Comparison of ENCODE assay signal across 8 cellular contexts in genomic region chr1:2381741-2382620, GRCh38. TPM values are rescaled to one million over a fixed set of nuclear protein-coding genes. Genes with fewer than 3 reads are reported as not detected.
DNase-seq lines count a peak whose midpoint lies in the region; ATAC-seq and TF ChIP-seq lines count a peak whose summit lies in the region.

No MANE protein-coding gene starts in this region.

- intact Hi-C loops in esophagus muscularis mucosa (cut with DNase I), result loop anchor here (1.0 to 5.0 kb wide), 2 partner anchors 65 to 187 kb away; no protein-coding TSS in a partner anchor

- H3K27me3 Mint-ChIP-seq in natural killer cell treated with Interleukin-12 subunit alpha and Interleukin-12 subunit beta and Interleukin-15 and Interleukin-18, amount 100 ng/mL, for 72 hours, result no peaks in the 10 kb centered on the region
- no peaks in the 10 kb centered on the region for H3K27me3 Mint-ChIP-seq in stimulated activated naive B cell treated with anti-CD40 and anti-IgM and Interleukin-4, amounts not matched to agents 10 μg/mL and 1 μg/mL and 100 μg/mL, for 72 hours

- TF ChIP-seq CTCF in OCI-LY3 (IDR thresholded peaks at IDR 0.05; ENCODE audit: low read depth, low read length) (peak; percentile 84), esophagus muscularis mucosa (IDR thresholded peaks at IDR 0.05) (peak; percentile 95 to 99 (median 97))

- H3K27ac Mint-ChIP-seq in natural killer cell treated with Interleukin-12 subunit alpha and Interleukin-12 subunit beta and Interleukin-15 and Interleukin-18, amount 100 ng/mL, for 72 hours, result no peak overlapping the region
- no peak overlapping the region for H3K27ac Mint-ChIP-seq in stimulated activated naive B cell treated with anti-CD40 and anti-IgM and Interleukin-4, amounts not matched to agents 10 μg/mL and 1 μg/mL and 100 μg/mL, for 72 hours

- TF ChIP-seq POLR2A in esophagus muscularis mucosa (IDR thresholded peaks at IDR 0.05; ENCODE audit: low read depth), result no peak

- H3K36me3 Mint-ChIP-seq in natural killer cell treated with Interleukin-12 subunit alpha and Interleukin-12 subunit beta and Interleukin-15 and Interleukin-18, amount 100 ng/mL, for 72 hours, result no peaks in the 10 kb centered on the region
- peaks cover 3 to 11% of the 10 kb centered on the region in 2 donors for H3K36me3 Mint-ChIP-seq in stimulated activated naive B cell treated with anti-CD40 and anti-IgM and Interleukin-4, amounts not matched to agents 10 μg/mL and 1 μg/mL and 100 μg/mL, for 72 hours

- H3K79me2 ChIP-seq in OCI-LY3 (ENCODE audit: low read length), result no peaks in the 10 kb centered on the region

- H3K4me3 Mint-ChIP-seq in natural killer cell treated with Interleukin-12 subunit alpha and Interleukin-12 subunit beta and Interleukin-15 and Interleukin-18, amount 100 ng/mL, for 72 hours, result no peak overlapping the region
- no peak overlapping the region for H3K4me3 Mint-ChIP-seq in stimulated activated naive B cell treated with anti-CD40 and anti-IgM and Interleukin-4, amounts not matched to agents 10 μg/mL and 1 μg/mL and 100 μg/mL, for 72 hours

- no peaks in the 10 kb centered on the region for H3K9me3 ChIP-seq in BLaER1 treated with 17β-estradiol and CSF1 and Interleukin-3, amounts not matched to agents 10 nM and 100 nM (replicated peaks in 1 of 11)
- H3K9me3 ChIP-seq in OCI-LY3 (ENCODE audit: insufficient read depth, low read length), result no peaks in the 10 kb centered on the region
- no peaks in the 10 kb centered on the region for H3K9me3 ChIP-seq in esophagus muscularis mucosa

- H3K27ac ChIP-seq in BLaER1 treated with 17β-estradiol and CSF1 and Interleukin-3, amounts not matched to agents 10 nM and 100 nM, result peak overlapping the region in 3 of 11 experiments; percentile 15 to 24 (median 23); a peak in 2 of 22 replicates
- H3K27ac ChIP-seq in OCI-LY3 (ENCODE audit: low read length), result no peak overlapping the region
- H3K27ac ChIP-seq in esophagus muscularis mucosa (replicated peaks in 1 of 4), result peak overlapping the region in 2 of 4 donors; percentile 5 to 13

- peaks cover 56 to 78% (median 63%) of the 10 kb centered on the region in 10 experiments for H3K4me1 ChIP-seq in BLaER1 treated with 17β-estradiol and CSF1 and Interleukin-3, amounts not matched to agents 10 nM and 100 nM
- H3K4me1 ChIP-seq in OCI-LY3 (ENCODE audit: low read length) (peaks cover 12% of the 10 kb centered on the region), esophagus muscularis mucosa (peaks cover 9 to 20% (median 15%) of the 10 kb centered on the region in 4 donors)

- 45% methylated on average over 23 of the region's 28 CpGs for WGBS in esophagus muscularis mucosa

- H3K9ac ChIP-seq in BLaER1 treated with 17β-estradiol and CSF1 and Interleukin-3, amounts not matched to agents 10 nM and 100 nM, result peak overlapping the region in 4 of 11 experiments; percentile 12 to 29 (median 22); a peak in 6 of 22 replicates
- peak overlapping the region; percentile 53 for H3K9ac ChIP-seq in OCI-LY3 (ENCODE audit: low read length)

- H3K9me3 Mint-ChIP-seq in natural killer cell treated with Interleukin-12 subunit alpha and Interleukin-12 subunit beta and Interleukin-15 and Interleukin-18, amount 100 ng/mL, for 72 hours, result no peaks in the 10 kb centered on the region
- H3K9me3 Mint-ChIP-seq in stimulated activated naive B cell treated with anti-CD40 and anti-IgM and Interleukin-4, amounts not matched to agents 10 μg/mL and 1 μg/mL and 100 μg/mL, for 72 hours, result no peaks in the 10 kb centered on the region

- no peak overlapping the region for H3K4me3 ChIP-seq in BLaER1 treated with 17β-estradiol and CSF1 and Interleukin-3, amounts not matched to agents 10 nM and 100 nM
- H3K4me3 ChIP-seq in OCI-LY3 (ENCODE audit: low read length) (peak overlapping the region; percentile 55), esophagus muscularis mucosa (no peak overlapping the region)

- peaks cover 33 to 67% (median 53%) of the 10 kb centered on the region in 11 experiments for H3K27me3 ChIP-seq in BLaER1 treated with 17β-estradiol and CSF1 and Interleukin-3, amounts not matched to agents 10 nM and 100 nM
- H3K27me3 ChIP-seq in OCI-LY3 (ENCODE audit: low read depth, low read length) (no peaks in the 10 kb centered on the region), esophagus muscularis mucosa (no peaks in the 10 kb centered on the region)

- peak overlapping the region; percentile 27 to 82 (median 51); a peak in 20 of 22 replicates for H3K4me2 ChIP-seq in BLaER1 treated with 17β-estradiol and CSF1 and Interleukin-3, amounts not matched to agents 10 nM and 100 nM
- peak overlapping the region; percentile 72 for H3K4me2 ChIP-seq in OCI-LY3 (ENCODE audit: low read length)

- ATAC-seq in GM21360 (IDR thresholded peaks at IDR 0.05; ENCODE audit: unreplicated experiment) (peak; percentile 53), GM21367 (IDR thresholded peaks at IDR 0.05; ENCODE audit: unreplicated experiment) (no peak)
- ATAC-seq in natural killer cell treated with Interleukin-12 subunit alpha and Interleukin-12 subunit beta and Interleukin-15 and Interleukin-18, amount 100 ng/mL, for 72 hours, result peak; percentile 90
- peak; percentile 90 to 94 for ATAC-seq in stimulated activated naive B cell treated with anti-CD40 and anti-IgM and Interleukin-4, amounts not matched to agents 10 μg/mL and 1 μg/mL and 100 μg/mL, for 72 hours (replicated peaks)

- H2AFZ ChIP-seq in OCI-LY3 (ENCODE audit: low read depth, low read length), result 0 out of 2 replicates have a peak overlapping the region, but pooled peaks have one; percentile 27

- no peaks in the 10 kb centered on the region for H3K36me3 ChIP-seq in BLaER1 treated with 17β-estradiol and CSF1 and Interleukin-3, amounts not matched to agents 10 nM and 100 nM
- H3K36me3 ChIP-seq in OCI-LY3 (replicated peaks; ENCODE audit: low read depth, low read length), result no peaks in the 10 kb centered on the region
- H3K36me3 ChIP-seq in esophagus muscularis mucosa, result peaks cover 0 to 6% (median 2%) of the 10 kb centered on the region in 4 donors

- H3K4me1 Mint-ChIP-seq in natural killer cell treated with Interleukin-12 subunit alpha and Interleukin-12 subunit beta and Interleukin-15 and Interleukin-18, amount 100 ng/mL, for 72 hours (ENCODE audit: low read depth in 2 of 2), result peaks cover 0 to 3% of the 10 kb centered on the region in 2 donors
- peaks cover 14 to 21% of the 10 kb centered on the region in 2 donors for H3K4me1 Mint-ChIP-seq in stimulated activated naive B cell treated with anti-CD40 and anti-IgM and Interleukin-4, amounts not matched to agents 10 μg/mL and 1 μg/mL and 100 μg/mL, for 72 hours

- peak; percentile 66 for DNase-seq in activated T-cell treated with anti-CD3 and anti-CD28 coated beads for 4 hours
- DNase-seq in esophagus muscularis mucosa (ENCODE audit: extremely low spot score), result no peak
- DNase-seq in natural killer cell treated with Interleukin-12 subunit alpha and Interleukin-12 subunit beta and Interleukin-15 and Interleukin-18, amount 100 ng/mL, for 72 hours (ENCODE audit: low spot score), result peak; percentile 80
- peak; percentile 61 for DNase-seq in stimulated activated naive B cell treated with anti-CD40 and anti-IgM and Interleukin-4, amounts not matched to agents 10 μg/mL and 1 μg/mL and 100 μg/mL, for 72 hours

- no peak for TF ChIP-seq EP300 in esophagus muscularis mucosa (IDR thresholded peaks at IDR 0.05)

- H4K20me1 ChIP-seq in BLaER1 treated with 17β-estradiol and CSF1 and Interleukin-3, amounts not matched to agents 10 nM and 100 nM, result peaks cover 8 to 67% (median 44%) of the 10 kb centered on the region in 11 experiments; a peak in 19 of 22 replicates
- H4K20me1 ChIP-seq in OCI-LY3 (ENCODE audit: insufficient read depth, low read length), result no peaks in the 10 kb centered on the region

RNA-seq across cellular contexts. Expression of gene MORN1, which starts 9.4 kb away (rescaled TPM):
- 1 to 10 TPM; 7.0 to 9.8 (median 8.0) TPM for total RNA-seq in esophagus muscularis mucosa
- total RNA-seq in natural killer cell treated with Interleukin-12 subunit alpha and Interleukin-12 subunit beta and Interleukin-15 and Interleukin-18, amount 100 ng/mL, for 72 hours, result 1 to 10 TPM; 4.0 to 7.5 TPM

RNA-seq across cellular contexts. Expression of gene RER1, which starts 9.7 kb away (rescaled TPM):
- 10 to 100 TPM; 47.3 to 67.3 (median 56.4) TPM for total RNA-seq in esophagus muscularis mucosa
- 100 to 1,000 TPM; 139 to 161 TPM for total RNA-seq in natural killer cell treated with Interleukin-12 subunit alpha and Interleukin-12 subunit beta and Interleukin-15 and Interleukin-18, amount 100 ng/mL, for 72 hours

RNA-seq across cellular contexts. Expression of gene PEX10, which starts 30.4 kb away (rescaled TPM):
- 10 to 100 TPM; 14.2 to 27.1 (median 20.3) TPM for total RNA-seq in esophagus muscularis mucosa
- total RNA-seq in natural killer cell treated with Interleukin-12 subunit alpha and Interleukin-12 subunit beta and Interleukin-15 and Interleukin-18, amount 100 ng/mL, for 72 hours, result 10 to 100 TPM; 10.7 to 18.9 TPM
